In the genomic region with DNA sequence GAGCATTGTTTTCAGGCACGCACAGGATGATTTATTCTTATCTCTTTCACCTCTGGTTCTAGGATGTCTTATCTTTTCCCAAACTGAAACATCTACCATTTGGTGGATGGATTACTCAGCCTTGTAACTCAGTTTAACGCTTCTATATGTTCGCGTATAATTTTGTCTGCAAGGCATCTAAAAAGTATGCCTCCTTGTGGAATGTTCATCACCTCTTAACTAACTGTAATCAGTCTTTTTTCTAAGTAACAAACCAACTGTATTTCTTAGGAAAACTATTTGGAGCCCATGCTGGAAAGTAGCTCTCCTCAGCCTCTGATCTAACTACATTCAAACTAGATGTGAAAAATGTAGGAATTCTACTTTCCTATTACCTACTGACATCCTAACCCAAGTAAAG, we compare ENCODE assay signal across 22 cellular contexts. TPM values are rescaled to one million over a fixed set of nuclear protein-coding genes. Genes with fewer than 3 reads are reported as not detected.
"Had no signal": no experiment of that assay in that cellular context is flagged by ENCODE, and none has a peak within 500 bp of the region (broad histone marks: within the 10 kb centered on the region; RNA-seq: fewer than 3 reads in every experiment).

No MANE protein-coding gene starts in this region.

- FAIRE-seq: endothelial cell of umbilical vein, kidney had no signal

- H3K4me3 Mint-ChIP-seq: dendritic cell treated with granulocyte-macrophage colony-stimulating factor and Interleukin-4, amounts not matched to agents 40 ng/mL and 50 ng/mL, for 4 days; naive B cell; stimulated activated memory B cell treated with anti-CD40 and anti-IgM and Interleukin-4, amounts not matched to agents 10 μg/mL and 1 μg/mL and 100 μg/mL, for 72 hours; stimulated activated naive CD8-positive, alpha-beta T cell treated with anti-CD3 and anti-CD28 coated beads, Interleukin-15, Interleukin-2, amounts not matched to agents 100 ng/mL and 50 ng/mL, for 24 hours had no signal

- H3K27ac Mint-ChIP-seq: dendritic cell treated with granulocyte-macrophage colony-stimulating factor and Interleukin-4, amounts not matched to agents 40 ng/mL and 50 ng/mL, for 4 days; stimulated activated memory B cell treated with anti-CD40 and anti-IgM and Interleukin-4, amounts not matched to agents 10 μg/mL and 1 μg/mL and 100 μg/mL, for 72 hours; stimulated activated naive CD8-positive, alpha-beta T cell treated with anti-CD3 and anti-CD28 coated beads, Interleukin-15, Interleukin-2, amounts not matched to agents 100 ng/mL and 50 ng/mL, for 24 hours had no signal

- H3K27ac ChIP-seq: foreskin keratinocyte, neutrophil, psoas muscle, right lobe of liver, tibial artery, upper lobe of left lung, uterus had no signal

- ATAC-seq: foreskin keratinocyte; left colon; left ventricle myocardium superior; psoas muscle; right lobe of liver; stimulated activated memory B cell treated with anti-CD40 and anti-IgM and Interleukin-4, amounts not matched to agents 10 μg/mL and 1 μg/mL and 100 μg/mL, for 72 hours had no signal

- DNase-seq: erythroblast; foreskin keratinocyte; kidney; left colon; left ventricle myocardium superior; mesenchymal stem cell; naive B cell; psoas muscle; retina; right lobe of liver; stimulated activated CD4-positive, alpha-beta T cell treated with anti-CD3 and anti-CD28 coated beads, Interleukin-4, amount 100 ng/mL, for 1 hour; stimulated activated CD8-positive, alpha-beta memory T cell treated with anti-CD3 and anti-CD28 coated beads, Interleukin-4, amount 100 ng/mL, for 48 hours; tibial artery; upper lobe of left lung; uterus had no signal

- H3K4me3 ChIP-seq: lung, psoas muscle, right lobe of liver, tibial artery, upper lobe of left lung, uterus had no signal

- H3K9me3 ChIP-seq: neutrophil, psoas muscle, right lobe of liver, tibial artery, upper lobe of left lung, uterus had no signal

- H3K36me3 ChIP-seq: tibial artery, upper lobe of left lung, uterus had no signal

- H3K27me3 ChIP-seq: foreskin keratinocyte, neutrophil, right lobe of liver, tibial artery, upper lobe of left lung, uterus had no signal

- H3K27me3 Mint-ChIP-seq: dendritic cell treated with granulocyte-macrophage colony-stimulating factor and Interleukin-4, amounts not matched to agents 40 ng/mL and 50 ng/mL, for 4 days; naive B cell; stimulated activated naive CD8-positive, alpha-beta T cell treated with anti-CD3 and anti-CD28 coated beads, Interleukin-15, Interleukin-2, amounts not matched to agents 100 ng/mL and 50 ng/mL, for 24 hours had no signal

- H3K4me1 ChIP-seq: foreskin keratinocyte, psoas muscle, tibial artery, uterus had no signal

- H3K9me3 Mint-ChIP-seq: dendritic cell treated with granulocyte-macrophage colony-stimulating factor and Interleukin-4, amounts not matched to agents 40 ng/mL and 50 ng/mL, for 4 days; naive B cell; stimulated activated memory B cell treated with anti-CD40 and anti-IgM and Interleukin-4, amounts not matched to agents 10 μg/mL and 1 μg/mL and 100 μg/mL, for 72 hours; stimulated activated naive CD8-positive, alpha-beta T cell treated with anti-CD3 and anti-CD28 coated beads, Interleukin-15, Interleukin-2, amounts not matched to agents 100 ng/mL and 50 ng/mL, for 24 hours had no signal

RNA-seq across cellular contexts. Expression of a gene that starts 11.5 kb away (rescaled TPM):
- total RNA-seq: psoas muscle had no signal
- polyA plus RNA-seq: foreskin keratinocyte, neural cell, psoas muscle had no signal
